Comparison of ENCODE assay signal across 8 cellular contexts in genomic region chr5:146565764-146566163, GRCh38. TPM values are rescaled to one million over a fixed set of nuclear protein-coding genes. Genes with fewer than 3 reads are reported as not detected.
DNase-seq lines count a peak whose midpoint lies in the region; ATAC-seq and TF ChIP-seq lines count a peak whose summit lies in the region.

No MANE protein-coding gene starts in this region.

- H3K9me2 ChIP-seq in DOHH2 (replicated peaks; ENCODE audit: control insufficient read depth, low read length): no peaks in the 10 kb centered on the region

- H3F3A ChIP-seq in DOHH2 (ENCODE audit: control insufficient read depth, insufficient read depth): no peaks in the 10 kb centered on the region

- no peaks in the 10 kb centered on the region for H4K20me1 ChIP-seq in DOHH2 (ENCODE audit: control insufficient read depth, insufficient read depth, low read depth, low read length)

- no peaks in the 10 kb centered on the region for H3K27me3 ChIP-seq in DOHH2 (ENCODE audit: control insufficient read depth, low read length)
- H3K27me3 ChIP-seq in vagina: no peaks in the 10 kb centered on the region

- no peak overlapping the region for H3K27ac ChIP-seq in DOHH2 (ENCODE audit: low read depth, low read length)
- no peak overlapping the region for H3K27ac ChIP-seq in vagina

- DNase-seq in NCI-H748 treated with DMSO at 0.1 percent for 48 hours (lab: John Stamatoyannopoulos, UW): peak; percentile 57
- peak; percentile 21 for DNase-seq in activated T-cell treated with anti-CD3 and anti-CD28 coated beads for 4 hours
- DNase-seq in fibroblast of mammary gland (ENCODE audit: low read depth): peak; percentile 75
- peak; percentile 41 for DNase-seq in non-pigmented ciliary epithelial cell (ENCODE audit: low read depth)
- DNase-seq in vagina (ENCODE audit: extremely low spot score in 2 of 2): no peak

- H3K4me2 ChIP-seq in DOHH2 (ENCODE audit: low read length): peak overlapping the region; percentile 15

- intact Hi-C loops in vagina (cut with DNase I): no loop called here

- H3K36me3 ChIP-seq in DOHH2 (ENCODE audit: control insufficient read depth, low read length): no peaks in the 10 kb centered on the region
- no peaks in the 10 kb centered on the region for H3K36me3 ChIP-seq in vagina

- no peak for TF ChIP-seq POLR2A in vagina (IDR thresholded peaks at IDR 0.05)

- ATAC-seq in GM21390 (IDR thresholded peaks at IDR 0.05; ENCODE audit: unreplicated experiment): peak; percentile 95
- ATAC-seq in HG03575 (IDR thresholded peaks at IDR 0.05; ENCODE audit: extremely low read depth, insufficient number of reproducible peaks, low FRiP score, unreplicated experiment): peak; percentile 90

- no peaks in the 10 kb centered on the region for H3K4me1 ChIP-seq in DOHH2 (ENCODE audit: control insufficient read depth, low read length)
- H3K4me1 ChIP-seq in vagina: peaks cover 10% of the 10 kb centered on the region

- H3K79me2 ChIP-seq in DOHH2 (ENCODE audit: control insufficient read depth, low read length): no peaks in the 10 kb centered on the region

- peak; percentile 77 for TF ChIP-seq CTCF in DOHH2 (IDR thresholded peaks at IDR 0.05; ENCODE audit: low read depth, low read length, poor library complexity, severe bottlenecking)
- TF ChIP-seq CTCF in fibroblast of mammary gland (conservative IDR thresholded peaks at IDR 0.05; ENCODE audit: control insufficient read depth, insufficient read depth, low read depth, low read length): peak; percentile 73
- peak in 1 of 3 experiments; percentile 45 for TF ChIP-seq CTCF in vagina (IDR thresholded peaks at IDR 0.05)

- H3K9me3 ChIP-seq in DOHH2 (ENCODE audit: control insufficient read depth, insufficient read depth, low read length) (no peaks in the 10 kb centered on the region), vagina (no peaks in the 10 kb centered on the region)

- H3K4me3 ChIP-seq in DOHH2 (ENCODE audit: low read length): no peak overlapping the region
- no peak overlapping the region for H3K4me3 ChIP-seq in fibroblast of mammary gland (ENCODE audit: control insufficient read depth, low read depth, low read length)
- no peak overlapping the region for H3K4me3 ChIP-seq in vagina

RNA-seq across cellular contexts. Expression of gene GPR151, which starts 49.8 kb away (rescaled TPM):
- total RNA-seq in vagina: not detected

Comparison
In these comparisons a context has a peak if more than half of its experiments do, and no peak if none do; other contexts are left out.
1. DNase-seq: peak in NCI-H748 treated with DMSO at 0.1 percent for 48 hours (single experiment), activated T-cell treated with anti-CD3 and anti-CD28 coated beads for 4 hours (single experiment), fibroblast of mammary gland (single experiment) and non-pigmented ciliary epithelial cell (single experiment); none in vagina (0 of 2).